19 cellular contexts compared by ENCODE assay signal in the genomic region with DNA sequence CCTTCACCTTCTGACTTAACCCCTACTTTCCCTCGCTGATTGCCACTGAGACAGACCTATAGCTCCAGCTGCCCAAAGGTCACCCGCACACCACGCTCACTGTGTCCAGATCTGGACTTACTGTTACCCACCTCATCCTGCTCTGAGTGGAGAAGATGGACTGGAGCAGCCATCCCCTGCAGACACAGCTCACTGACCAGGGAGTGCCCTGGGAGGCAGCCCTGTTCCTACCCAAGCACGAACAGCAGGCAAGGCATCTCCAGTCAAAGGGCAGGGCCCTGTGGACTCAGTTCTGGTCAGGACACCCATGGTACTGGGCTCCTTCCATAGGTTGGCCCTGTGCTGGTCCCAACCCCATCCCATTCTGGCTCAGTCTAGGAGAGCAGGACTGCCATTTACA. TPM values are rescaled to one million over a fixed set of nuclear protein-coding genes. Genes with fewer than 3 reads are reported as not detected.
"Had no signal": no experiment of that assay in that cellular context is flagged by ENCODE, and none has a peak within 500 bp of the region (broad histone marks: within the 10 kb centered on the region; RNA-seq: fewer than 3 reads in every experiment).

No MANE protein-coding gene starts in this region.

- H3K9me3 ChIP-seq: lower lobe of right lung, psoas muscle, thoracic aorta, upper lobe of right lung had no signal

- DNase-seq: activated CD4-positive, alpha-beta memory T cell treated with anti-CD3 and anti-CD28 coated beads, Interleukin-2, amount 10 ng/mL, durations not matched to agents 7 days and 5 days; activated CD4-positive, alpha-beta T cell treated with anti-CD3 and anti-CD28 coated beads for 48 hours; activated CD4-positive, CD25-positive, alpha-beta regulatory T cell; activated naive CD4-positive, alpha-beta T cell treated with Interleukin-2 at 50 U/mL for 16 hours; anterior cingulate cortex; central memory CD4-positive, alpha-beta T cell; foreskin melanocyte; lower lobe of right lung; nephron progenitor cell; psoas muscle; right cardiac atrium; stimulated activated CD4-positive, alpha-beta T cell treated with anti-CD3 and anti-CD28 coated beads, Interleukin-15, amount 100 ng/mL, for 24 hours; stimulated activated CD4-positive, alpha-beta T cell treated with anti-CD3 and anti-CD28 coated beads, Interleukin-4, amount 100 ng/mL, for 1 hour; T-helper 1 cell; T-helper 9 cell; upper lobe of right lung had no signal

- H3K4me3 ChIP-seq: lower lobe of right lung, psoas muscle, skin epidermis, thoracic aorta, upper lobe of right lung had no signal

- H3K27ac ChIP-seq: lower lobe of right lung, psoas muscle, skin epidermis, thoracic aorta, upper lobe of right lung had no signal

- H3K36me3 ChIP-seq: lower lobe of right lung, thoracic aorta, upper lobe of right lung had no signal

- ATAC-seq: lower lobe of right lung, psoas muscle, right cardiac atrium, upper lobe of right lung had no signal

- H3K4me1 ChIP-seq: psoas muscle had no signal

RNA-seq across cellular contexts. Expression of a gene that starts 9.5 kb away (rescaled TPM):
- polyA plus RNA-seq: keratinocyte, psoas muscle, right cardiac atrium had no signal
